In the genomic region with DNA sequence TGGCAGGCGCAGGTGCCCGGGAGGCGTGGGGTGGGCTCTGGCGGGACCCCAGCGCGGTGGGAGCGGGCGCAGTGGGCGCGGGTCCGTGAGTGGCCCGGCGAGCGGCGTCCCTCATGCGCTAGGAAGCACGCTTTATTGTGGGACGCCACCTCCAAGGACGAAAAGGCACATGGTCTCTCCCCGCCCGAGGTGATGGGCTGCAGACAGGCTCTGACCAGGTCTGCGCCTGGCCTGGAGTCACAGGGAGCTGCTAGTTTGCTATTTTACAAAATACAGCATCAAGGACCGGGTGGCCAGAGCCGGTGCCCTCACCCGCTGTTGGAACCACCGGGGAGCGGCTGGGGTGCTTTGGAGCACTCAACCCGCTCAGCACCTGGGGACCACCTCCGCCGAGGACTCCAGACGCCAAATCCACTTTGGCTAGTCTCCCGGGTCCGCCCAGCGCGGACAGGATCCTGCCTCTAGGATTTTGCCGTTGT, we compare ENCODE assay signal across 9 cellular contexts.
DNase-seq lines count a peak whose midpoint lies in the region; ATAC-seq, FAIRE-seq and TF ChIP-seq lines count a peak whose summit lies in the region.
"Had no signal": no experiment of that assay in that cellular context is flagged by ENCODE, and none has a peak within 500 bp of the region (broad histone marks: within the 10 kb centered on the region; RNA-seq: fewer than 3 reads in every experiment).

No MANE protein-coding gene starts in this region.

- peaks cover 13% of the 10 kb centered on the region for H3K79me1 ChIP-seq in H1 (ENCODE audit: low read depth, low read length)

- no peak for TF ChIP-seq EP300 in H1 (IDR thresholded peaks at IDR 0.05; ENCODE audit: borderline replicate concordance in 1 of 2, low read depth in 2 of 2, low read length in 2 of 2)

- no peak overlapping the region for H4K5ac ChIP-seq in H1 (ENCODE audit: insufficient read length, low read depth, low read length)

- H3K4ac ChIP-seq in H1 (replicated peaks; ENCODE audit: insufficient read length, low read depth, low read length) = peak overlapping the region; percentile 19

- peak overlapping the region; percentile 91 to 98 for H3K4me2 ChIP-seq in H1 (ENCODE audit: insufficient read depth in 1 of 2, low read depth in 2 of 2, low read length in 2 of 2)

- DNase-seq in NCI-H1105 treated with DMSO at 0.1 percent for 48 hours (lab: John Stamatoyannopoulos, UW) (peak; percentile 25), NCI-H1105 (lab: John Stamatoyannopoulos, UW) (no peak), SJSA1 (ENCODE audit: low read depth in 1 of 2, low spot score in 2 of 2) (peak in 1 of 2 experiments; percentile 61), H1 (ENCODE audit: low read depth in 1 of 2, low spot score in 2 of 2) (no peak), GM20000 (ENCODE audit: low spot score) (no peak), GM03348 (ENCODE audit: low spot score) (no peak)

- peaks cover 12 to 51% of the 10 kb centered on the region in 2 experiments; a peak in 3 of 4 replicates for H3K79me2 ChIP-seq in H1 (ENCODE audit: control insufficient read depth in 1 of 2, insufficient read depth in 2 of 2, low read length in 2 of 2)

- CTCF ChIA-PET in H1 (lab: Charles Lee; ENCODE audit: partially characterized antibody) = interaction anchor here (0.7 to 2.2 kb wide), 12 partner anchors 12 to 198 kb away, joined by 3 to 10 read pairs (median 4); no protein-coding TSS in a partner anchor

- no peaks in the 10 kb centered on the region; the same call in 1 of the 2 replicates for H3K9me3 ChIP-seq in SJSA1 (replicated peaks)
- no peaks in the 10 kb centered on the region for H3K9me3 ChIP-seq in H1 (ENCODE audit: insufficient read depth in 2 of 2, low read depth in 1 of 2, low read length in 1 of 2)
- H3K9me3 ChIP-seq in mucosa of stomach (ENCODE audit: control insufficient read depth, low read length) = no peaks in the 10 kb centered on the region

- H3K23ac ChIP-seq in H1 (ENCODE audit: insufficient read length) = no peak overlapping the region

- peak overlapping the region; percentile 78 for H3K18ac ChIP-seq in H1 (ENCODE audit: extremely low read depth, low read length)

- H2BK120ac ChIP-seq in H1 (replicated peaks; ENCODE audit: low read depth, low read length) = no peak overlapping the region

- peaks cover 15 to 36% of the 10 kb centered on the region in 2 experiments for H4K20me1 ChIP-seq in H1 (replicated peaks in 1 of 2; ENCODE audit: control insufficient read depth in 1 of 2, insufficient read depth in 2 of 2, low read length in 2 of 2)

- no peak for TF ChIP-seq RAD21 in H1 (IDR thresholded peaks at IDR 0.05 in 1 of 2, conservative IDR thresholded peaks at IDR 0.05 in 1 of 2; ENCODE audit: low read depth in 2 of 2, low read length in 2 of 2)

- H2AK5ac ChIP-seq in H1 (ENCODE audit: low read depth, low read length) = no peak overlapping the region

- H3K23me2 ChIP-seq in H1 (ENCODE audit: low read depth, low read length) = peaks cover 21% of the 10 kb centered on the region

- H2BK5ac ChIP-seq in H1 (ENCODE audit: low read depth, low read length) = no peak overlapping the region

- no peak overlapping the region for H2BK20ac ChIP-seq in H1 (ENCODE audit: low read length)

- H3K27me3 ChIP-seq in SJSA1 (replicated peaks) = no peaks in the 10 kb centered on the region
- H3K27me3 ChIP-seq in H1 (replicated peaks in 1 of 4; ENCODE audit: control insufficient read depth in 3 of 4, extremely low read depth in 1 of 4, insufficient read depth in 3 of 4, low read length in 3 of 4) = peaks cover 0 to 9% (median 3%) of the 10 kb centered on the region in 4 experiments; a peak in 3 of 7 replicates
- no peaks in the 10 kb centered on the region for H3K27me3 ChIP-seq in mucosa of stomach (ENCODE audit: control insufficient read depth, insufficient read depth, low read length)

- peaks cover 65% of the 10 kb centered on the region for H3K4me1 ChIP-seq in SJSA1 (replicated peaks)
- peaks cover 7 to 21% (median 14%) of the 10 kb centered on the region in 4 experiments for H3K4me1 ChIP-seq in H1 (replicated peaks in 1 of 4; ENCODE audit: control insufficient read depth in 3 of 4, insufficient read depth in 4 of 4, low read length in 3 of 4)
- peaks cover 67% of the 10 kb centered on the region for H3K4me1 ChIP-seq in mucosa of stomach (ENCODE audit: control insufficient read depth, insufficient read depth, low read length)

- TF ChIP-seq CTCF in H1 (IDR thresholded peaks at IDR 0.05; ENCODE audit: control extremely low read depth in 1 of 3, insufficient read depth in 1 of 3, low read depth in 1 of 3, low read length in 3 of 3) (no peak), GM20000 (IDR thresholded peaks at IDR 0.05; ENCODE audit: extremely low read depth, missing control alignments) (no peak)

- 4% methylated on average over 35 of the region's 36 CpGs; no CpG with 5 or more reads in 1 of the 2 experiments for WGBS in H1 (ENCODE audit: extremely low coverage in 1 of 2, insufficient coverage in 1 of 2, insufficient read length in 1 of 2, insufficient replicate concordance in 2 of 2, low coverage in 1 of 2, low lambda C conversion rate in 2 of 2, missing lambda C conversion rate in 1 of 2), 2 experiments

- POLR2A ChIA-PET in H1 (lab: Charles Lee; ENCODE audit: partially characterized antibody) = interaction anchor here (1.1 to 2.0 kb wide), 4 partner anchors 10 to 41 kb away, joined by 3 to 6 read pairs (median 5); no protein-coding TSS in a partner anchor

- H2BK15ac ChIP-seq in H1 (ENCODE audit: low read length) = 0 out of 2 replicates have a peak overlapping the region, but pooled peaks have one; percentile 16

- H2AFZ ChIP-seq in H1 (ENCODE audit: low read length) = no peak overlapping the region

- H4K8ac ChIP-seq in H1 (ENCODE audit: extremely low read depth, insufficient read depth, low read length) = 0 out of 2 replicates have a peak overlapping the region, but pooled peaks have one; percentile 45

- no peak overlapping the region for H3K14ac ChIP-seq in H1 (ENCODE audit: insufficient read length)

- H3K36me3 ChIP-seq in SJSA1 = peaks cover 21% of the 10 kb centered on the region
- H3K36me3 ChIP-seq in H1 (ENCODE audit: control insufficient read depth in 2 of 4, insufficient read depth in 4 of 4, low read length in 3 of 4) = no peaks in the 10 kb centered on the region
- no peaks in the 10 kb centered on the region for H3K36me3 ChIP-seq in mucosa of stomach (ENCODE audit: control insufficient read depth, insufficient read depth, low read length)

- peak overlapping the region; percentile 17 for H3K56ac ChIP-seq in H1 (replicated peaks; ENCODE audit: insufficient read length, low read depth, low read length)

- H4K91ac ChIP-seq in H1 (replicated peaks; ENCODE audit: insufficient read length, low read length) = peak overlapping the region; percentile 36

- H2BK12ac ChIP-seq in H1 (ENCODE audit: low read depth, low read length) = no peak overlapping the region; the same call in 1 of the 2 replicates

- peak overlapping the region; percentile 16 to 73 (median 62); a peak in 6 of 7 replicates for H3K9ac ChIP-seq in H1 (replicated peaks in 1 of 4; ENCODE audit: extremely low read depth in 1 of 4, low read depth in 3 of 4, low read length in 3 of 4)
- peak overlapping the region; percentile 90 for H3K9ac ChIP-seq in mucosa of stomach (ENCODE audit: low read length)

- H3K4me3 ChIP-seq in SJSA1 (peak overlapping the region; percentile 89), H1 (ENCODE audit: extremely low read depth in 1 of 4, insufficient read depth in 2 of 4, low read depth in 3 of 4, low read length in 4 of 4) (peak overlapping the region; percentile 74 to 90 (median 82)), mucosa of stomach (ENCODE audit: low read length) (peak overlapping the region; percentile 64)

- ATAC-seq in HG02884 (IDR thresholded peaks at IDR 0.05; ENCODE audit: unreplicated experiment) = peak; percentile 3

- H3K27ac ChIP-seq in SJSA1 (peak overlapping the region; percentile 84), H1 (ENCODE audit: low read depth, low read length) (no peak overlapping the region)

- TF ChIP-seq POLR2A in H1 (IDR thresholded peaks at IDR 0.05; ENCODE audit: control extremely low read depth in 1 of 2, low read depth in 2 of 2, low read length in 2 of 2) = no peak; a peak in 1 of 3 replicates

- FAIRE-seq in H1 (lab: Jason Lieb, UNC) = no peak
- FAIRE-seq: colon had no signal

TF ChIP-seq in H1, 55 proteins besides CTCF, POLR2A, EP300 and RAD21 (continues in another document):
- TF ChIP-seq JUN (IDR thresholded peaks at IDR 0.05; ENCODE audit: low read depth, low read length) (no peak), SIN3A (conservative IDR thresholded peaks at IDR 0.05 in 1 of 2, IDR thresholded peaks at IDR 0.05 in 1 of 2; ENCODE audit: low read depth in 1 of 2, low read length in 2 of 2) (0 out of 4 replicates have a peak, but pooled peaks of 1 of the 2 experiments have one; percentile 13), RNF2 (IDR thresholded peaks at IDR 0.05; ENCODE audit: borderline replicate concordance, low read depth, low read length, missing control alignments, poor library complexity, severe bottlenecking) (no peak), PHF8 (conservative IDR thresholded peaks at IDR 0.05; ENCODE audit: low read depth, low read length) (no peak), CREB1 (IDR thresholded peaks at IDR 0.05) (no peak)
- TF ChIP-seq, protein P1, sequence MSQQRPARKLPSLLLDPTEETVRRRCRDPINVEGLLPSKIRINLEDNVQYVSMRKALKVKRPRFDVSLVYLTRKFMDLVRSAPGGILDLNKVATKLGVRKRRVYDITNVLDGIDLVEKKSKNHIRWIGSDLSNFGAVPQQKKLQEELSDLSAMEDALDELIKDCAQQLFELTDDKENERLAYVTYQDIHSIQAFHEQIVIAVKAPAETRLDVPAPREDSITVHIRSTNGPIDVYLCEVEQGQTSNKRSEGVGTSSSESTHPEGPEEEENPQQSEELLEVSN (IDR thresholded peaks at IDR 0.05) = peak; percentile 77
- TF ChIP-seq, protein P2, sequence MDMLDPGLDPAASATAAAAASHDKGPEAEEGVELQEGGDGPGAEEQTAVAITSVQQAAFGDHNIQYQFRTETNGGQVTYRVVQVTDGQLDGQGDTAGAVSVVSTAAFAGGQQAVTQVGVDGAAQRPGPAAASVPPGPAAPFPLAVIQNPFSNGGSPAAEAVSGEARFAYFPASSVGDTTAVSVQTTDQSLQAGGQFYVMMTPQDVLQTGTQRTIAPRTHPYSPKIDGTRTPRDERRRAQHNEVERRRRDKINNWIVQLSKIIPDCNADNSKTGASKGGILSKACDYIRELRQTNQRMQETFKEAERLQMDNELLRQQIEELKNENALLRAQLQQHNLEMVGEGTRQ (IDR thresholded peaks at IDR 0.05; ENCODE audit: low read length) = no peak
